2 cellular contexts compared by ENCODE assay signal in the genomic region with DNA sequence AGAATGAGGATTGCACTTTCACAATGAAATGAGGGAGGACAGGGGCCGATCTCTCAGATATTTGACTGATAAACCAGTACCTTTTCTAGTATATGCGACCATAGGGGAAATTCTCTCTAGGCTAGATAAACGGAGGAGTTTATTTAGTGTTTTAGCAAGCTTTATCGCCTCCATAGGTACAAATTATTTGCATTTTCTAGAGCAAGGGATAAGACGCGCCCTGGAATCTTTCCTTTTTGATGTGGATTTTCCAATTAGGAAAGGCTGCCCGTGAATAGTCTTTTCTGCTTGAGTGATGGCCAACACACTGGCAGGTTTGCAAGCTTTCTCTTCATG.
TF ChIP-seq lines count a peak whose summit lies in the region.

No MANE protein-coding gene starts in this region.

TF ChIP-seq in SK-N-SH, 30 proteins besides CTCF, POLR2A, EP300 and RAD21 (continued from another document):
- no peak for TF ChIP-seq RXRA (IDR thresholded peaks at IDR 0.05; ENCODE audit: borderline replicate concordance, low read depth)
- TF ChIP-seq FOXJ3 (CRISPR knock-in tag; IDR thresholded peaks at IDR 0.05): no peak
- no peak for TF ChIP-seq SIN3A (IDR thresholded peaks at IDR 0.05; ENCODE audit: borderline replicate concordance, low read depth, low read length)
- no peak for TF ChIP-seq FOSL2 (IDR thresholded peaks at IDR 0.05; ENCODE audit: borderline replicate concordance, low read depth)

TF ChIP-seq in SK-N-SH treated with all-trans-retinoic acid at 6 μM for 48 hours, 23 proteins besides CTCF, POLR2A, EP300 and RAD21 (continued from another document):
- TF ChIP-seq, protein P1, sequence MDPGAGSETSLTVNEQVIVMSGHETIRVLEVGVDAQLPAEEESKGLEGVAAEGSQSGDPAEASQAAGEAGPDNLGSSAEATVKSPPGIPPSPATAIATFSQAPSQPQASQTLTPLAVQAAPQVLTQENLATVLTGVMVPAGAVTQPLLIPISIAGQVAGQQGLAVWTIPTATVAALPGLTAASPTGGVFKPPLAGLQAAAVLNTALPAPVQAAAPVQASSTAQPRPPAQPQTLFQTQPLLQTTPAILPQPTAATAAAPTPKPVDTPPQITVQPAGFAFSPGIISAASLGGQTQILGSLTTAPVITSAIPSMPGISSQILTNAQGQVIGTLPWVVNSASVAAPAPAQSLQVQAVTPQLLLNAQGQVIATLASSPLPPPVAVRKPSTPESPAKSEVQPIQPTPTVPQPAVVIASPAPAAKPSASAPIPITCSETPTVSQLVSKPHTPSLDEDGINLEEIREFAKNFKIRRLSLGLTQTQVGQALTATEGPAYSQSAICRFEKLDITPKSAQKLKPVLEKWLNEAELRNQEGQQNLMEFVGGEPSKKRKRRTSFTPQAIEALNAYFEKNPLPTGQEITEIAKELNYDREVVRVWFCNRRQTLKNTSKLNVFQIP (CRISPR knock-in tag; IDR thresholded peaks at IDR 0.05; ENCODE audit: borderline replicate concordance, low read depth): no peak
